1 cellular context compared by ENCODE assay signal in the genomic region with DNA sequence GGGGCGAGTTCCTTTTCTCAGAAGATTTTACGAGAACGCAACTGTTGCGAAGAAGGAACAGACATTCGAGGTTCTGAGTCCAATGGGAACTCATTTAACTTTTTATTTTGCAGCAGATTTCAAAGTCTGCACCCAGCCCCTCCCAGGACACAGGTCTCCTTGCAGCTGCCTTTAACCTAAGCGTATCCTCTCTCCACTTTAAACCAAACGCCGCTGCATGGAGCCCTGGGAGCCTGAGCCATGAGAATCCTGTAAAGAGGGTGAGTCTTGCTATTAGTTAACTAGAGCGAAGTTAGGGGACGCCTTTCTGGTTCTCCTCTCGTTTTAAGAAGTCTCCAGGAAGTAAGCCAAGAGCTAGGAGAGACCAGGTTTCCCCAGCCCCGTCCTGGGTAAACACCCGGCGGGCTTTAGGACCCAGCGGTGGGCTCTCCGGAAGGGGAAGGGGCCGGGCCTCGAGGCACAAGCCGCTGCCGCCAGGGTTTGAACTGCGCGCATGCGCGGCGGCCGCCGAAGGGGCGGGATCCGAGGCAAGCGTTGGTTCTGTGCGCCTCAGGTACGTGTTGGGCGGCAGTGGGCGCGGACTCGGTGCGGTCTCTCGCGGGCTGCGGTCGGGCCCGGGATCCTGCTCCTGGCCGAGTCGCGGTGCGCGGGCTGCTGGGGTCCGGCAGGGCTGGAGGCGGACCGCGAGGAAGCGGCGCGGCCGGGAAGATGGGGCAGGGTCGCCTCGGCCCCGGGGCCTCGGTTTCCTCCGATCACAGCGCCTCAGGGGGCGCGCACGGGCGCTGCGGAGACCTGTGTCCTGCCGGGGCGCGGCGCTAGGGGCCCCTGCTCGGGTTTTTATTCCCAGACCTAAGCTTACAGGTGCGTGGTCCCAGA.
TF ChIP-seq lines count a peak whose summit lies in the region.

A gene (plus strand): TSS at position 510 of the 876 bp plus-strand sequence. CDS start 7,188 bp downstream, outside the sequence.

TF ChIP-seq in HepG2, 621 proteins besides CTCF, POLR2A, EP300 and RAD21 (continued from another document and continues in another):
- TF ChIP-seq, protein P1, sequence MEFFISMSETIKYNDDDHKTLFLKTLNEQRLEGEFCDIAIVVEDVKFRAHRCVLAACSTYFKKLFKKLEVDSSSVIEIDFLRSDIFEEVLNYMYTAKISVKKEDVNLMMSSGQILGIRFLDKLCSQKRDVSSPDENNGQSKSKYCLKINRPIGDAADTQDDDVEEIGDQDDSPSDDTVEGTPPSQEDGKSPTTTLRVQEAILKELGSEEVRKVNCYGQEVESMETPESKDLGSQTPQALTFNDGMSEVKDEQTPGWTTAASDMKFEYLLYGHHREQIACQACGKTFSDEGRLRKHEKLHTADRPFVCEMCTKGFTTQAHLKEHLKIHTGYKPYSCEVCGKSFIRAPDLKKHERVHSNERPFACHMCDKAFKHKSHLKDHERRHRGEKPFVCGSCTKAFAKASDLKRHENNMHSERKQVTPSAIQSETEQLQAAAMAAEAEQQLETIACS (CRISPR knock-in tag; IDR thresholded peaks at IDR 0.05): peak; percentile 72; the same call in 1 of the 2 replicates
- TF ChIP-seq, protein P2, sequence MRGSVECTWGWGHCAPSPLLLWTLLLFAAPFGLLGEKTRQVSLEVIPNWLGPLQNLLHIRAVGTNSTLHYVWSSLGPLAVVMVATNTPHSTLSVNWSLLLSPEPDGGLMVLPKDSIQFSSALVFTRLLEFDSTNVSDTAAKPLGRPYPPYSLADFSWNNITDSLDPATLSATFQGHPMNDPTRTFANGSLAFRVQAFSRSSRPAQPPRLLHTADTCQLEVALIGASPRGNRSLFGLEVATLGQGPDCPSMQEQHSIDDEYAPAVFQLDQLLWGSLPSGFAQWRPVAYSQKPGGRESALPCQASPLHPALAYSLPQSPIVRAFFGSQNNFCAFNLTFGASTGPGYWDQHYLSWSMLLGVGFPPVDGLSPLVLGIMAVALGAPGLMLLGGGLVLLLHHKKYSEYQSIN (CRISPR knock-in tag; IDR thresholded peaks at IDR 0.05; ENCODE audit: borderline replicate concordance): no peak
- TF ChIP-seq, protein P3, sequence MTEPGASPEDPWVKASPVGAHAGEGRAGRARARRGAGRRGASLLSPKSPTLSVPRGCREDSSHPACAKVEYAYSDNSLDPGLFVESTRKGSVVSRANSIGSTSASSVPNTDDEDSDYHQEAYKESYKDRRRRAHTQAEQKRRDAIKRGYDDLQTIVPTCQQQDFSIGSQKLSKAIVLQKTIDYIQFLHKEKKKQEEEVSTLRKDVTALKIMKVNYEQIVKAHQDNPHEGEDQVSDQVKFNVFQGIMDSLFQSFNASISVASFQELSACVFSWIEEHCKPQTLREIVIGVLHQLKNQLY (CRISPR knock-in tag; IDR thresholded peaks at IDR 0.05): no peak
- peak; percentile 74; the same call in 1 of the 2 replicates for TF ChIP-seq NFKB2 (CRISPR knock-in tag; IDR thresholded peaks at IDR 0.05; ENCODE audit: borderline replicate concordance)
- TF ChIP-seq ARHGAP35 (CRISPR knock-in tag; IDR thresholded peaks at IDR 0.05; ENCODE audit: borderline replicate concordance): no peak; the same call in 1 of the 2 replicates
- TF ChIP-seq KDM2A (CRISPR knock-in tag; IDR thresholded peaks at IDR 0.05; ENCODE audit: borderline replicate concordance, low read depth): peak; percentile 33; the same call in 1 of the 2 replicates
- TF ChIP-seq, protein P4, sequence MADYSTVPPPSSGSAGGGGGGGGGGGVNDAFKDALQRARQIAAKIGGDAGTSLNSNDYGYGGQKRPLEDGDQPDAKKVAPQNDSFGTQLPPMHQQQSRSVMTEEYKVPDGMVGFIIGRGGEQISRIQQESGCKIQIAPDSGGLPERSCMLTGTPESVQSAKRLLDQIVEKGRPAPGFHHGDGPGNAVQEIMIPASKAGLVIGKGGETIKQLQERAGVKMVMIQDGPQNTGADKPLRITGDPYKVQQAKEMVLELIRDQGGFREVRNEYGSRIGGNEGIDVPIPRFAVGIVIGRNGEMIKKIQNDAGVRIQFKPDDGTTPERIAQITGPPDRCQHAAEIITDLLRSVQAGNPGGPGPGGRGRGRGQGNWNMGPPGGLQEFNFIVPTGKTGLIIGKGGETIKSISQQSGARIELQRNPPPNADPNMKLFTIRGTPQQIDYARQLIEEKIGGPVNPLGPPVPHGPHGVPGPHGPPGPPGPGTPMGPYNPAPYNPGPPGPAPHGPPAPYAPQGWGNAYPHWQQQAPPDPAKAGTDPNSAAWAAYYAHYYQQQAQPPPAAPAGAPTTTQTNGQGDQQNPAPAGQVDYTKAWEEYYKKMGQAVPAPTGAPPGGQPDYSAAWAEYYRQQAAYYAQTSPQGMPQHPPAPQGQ (CRISPR knock-in tag; IDR thresholded peaks at IDR 0.05; ENCODE audit: borderline replicate concordance): no peak
- TF ChIP-seq, protein P5, sequence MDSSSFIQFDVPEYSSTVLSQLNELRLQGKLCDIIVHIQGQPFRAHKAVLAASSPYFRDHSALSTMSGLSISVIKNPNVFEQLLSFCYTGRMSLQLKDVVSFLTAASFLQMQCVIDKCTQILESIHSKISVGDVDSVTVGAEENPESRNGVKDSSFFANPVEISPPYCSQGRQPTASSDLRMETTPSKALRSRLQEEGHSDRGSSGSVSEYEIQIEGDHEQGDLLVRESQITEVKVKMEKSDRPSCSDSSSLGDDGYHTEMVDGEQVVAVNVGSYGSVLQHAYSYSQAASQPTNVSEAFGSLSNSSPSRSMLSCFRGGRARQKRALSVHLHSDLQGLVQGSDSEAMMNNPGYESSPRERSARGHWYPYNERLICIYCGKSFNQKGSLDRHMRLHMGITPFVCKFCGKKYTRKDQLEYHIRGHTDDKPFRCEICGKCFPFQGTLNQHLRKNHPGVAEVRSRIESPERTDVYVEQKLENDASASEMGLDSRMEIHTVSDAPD (CRISPR knock-in tag; IDR thresholded peaks at IDR 0.05): 0 out of 2 replicates have a peak, but pooled peaks have one; percentile 34
- no peak for TF ChIP-seq ARNT (IDR thresholded peaks at IDR 0.05)
- TF ChIP-seq, protein P6, sequence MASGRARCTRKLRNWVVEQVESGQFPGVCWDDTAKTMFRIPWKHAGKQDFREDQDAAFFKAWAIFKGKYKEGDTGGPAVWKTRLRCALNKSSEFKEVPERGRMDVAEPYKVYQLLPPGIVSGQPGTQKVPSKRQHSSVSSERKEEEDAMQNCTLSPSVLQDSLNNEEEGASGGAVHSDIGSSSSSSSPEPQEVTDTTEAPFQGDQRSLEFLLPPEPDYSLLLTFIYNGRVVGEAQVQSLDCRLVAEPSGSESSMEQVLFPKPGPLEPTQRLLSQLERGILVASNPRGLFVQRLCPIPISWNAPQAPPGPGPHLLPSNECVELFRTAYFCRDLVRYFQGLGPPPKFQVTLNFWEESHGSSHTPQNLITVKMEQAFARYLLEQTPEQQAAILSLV (CRISPR knock-in tag; IDR thresholded peaks at IDR 0.05; ENCODE audit: borderline replicate concordance): peak; percentile 90; the same call in 1 of the 2 replicates
- peak; percentile 99 for TF ChIP-seq ZMYM4 (CRISPR knock-in tag; IDR thresholded peaks at IDR 0.05)
- TF ChIP-seq YEATS2 (CRISPR knock-in tag; IDR thresholded peaks at IDR 0.05; ENCODE audit: borderline replicate concordance): peak; percentile 80; the same call in 1 of the 2 replicates
- TF ChIP-seq, protein P7, sequence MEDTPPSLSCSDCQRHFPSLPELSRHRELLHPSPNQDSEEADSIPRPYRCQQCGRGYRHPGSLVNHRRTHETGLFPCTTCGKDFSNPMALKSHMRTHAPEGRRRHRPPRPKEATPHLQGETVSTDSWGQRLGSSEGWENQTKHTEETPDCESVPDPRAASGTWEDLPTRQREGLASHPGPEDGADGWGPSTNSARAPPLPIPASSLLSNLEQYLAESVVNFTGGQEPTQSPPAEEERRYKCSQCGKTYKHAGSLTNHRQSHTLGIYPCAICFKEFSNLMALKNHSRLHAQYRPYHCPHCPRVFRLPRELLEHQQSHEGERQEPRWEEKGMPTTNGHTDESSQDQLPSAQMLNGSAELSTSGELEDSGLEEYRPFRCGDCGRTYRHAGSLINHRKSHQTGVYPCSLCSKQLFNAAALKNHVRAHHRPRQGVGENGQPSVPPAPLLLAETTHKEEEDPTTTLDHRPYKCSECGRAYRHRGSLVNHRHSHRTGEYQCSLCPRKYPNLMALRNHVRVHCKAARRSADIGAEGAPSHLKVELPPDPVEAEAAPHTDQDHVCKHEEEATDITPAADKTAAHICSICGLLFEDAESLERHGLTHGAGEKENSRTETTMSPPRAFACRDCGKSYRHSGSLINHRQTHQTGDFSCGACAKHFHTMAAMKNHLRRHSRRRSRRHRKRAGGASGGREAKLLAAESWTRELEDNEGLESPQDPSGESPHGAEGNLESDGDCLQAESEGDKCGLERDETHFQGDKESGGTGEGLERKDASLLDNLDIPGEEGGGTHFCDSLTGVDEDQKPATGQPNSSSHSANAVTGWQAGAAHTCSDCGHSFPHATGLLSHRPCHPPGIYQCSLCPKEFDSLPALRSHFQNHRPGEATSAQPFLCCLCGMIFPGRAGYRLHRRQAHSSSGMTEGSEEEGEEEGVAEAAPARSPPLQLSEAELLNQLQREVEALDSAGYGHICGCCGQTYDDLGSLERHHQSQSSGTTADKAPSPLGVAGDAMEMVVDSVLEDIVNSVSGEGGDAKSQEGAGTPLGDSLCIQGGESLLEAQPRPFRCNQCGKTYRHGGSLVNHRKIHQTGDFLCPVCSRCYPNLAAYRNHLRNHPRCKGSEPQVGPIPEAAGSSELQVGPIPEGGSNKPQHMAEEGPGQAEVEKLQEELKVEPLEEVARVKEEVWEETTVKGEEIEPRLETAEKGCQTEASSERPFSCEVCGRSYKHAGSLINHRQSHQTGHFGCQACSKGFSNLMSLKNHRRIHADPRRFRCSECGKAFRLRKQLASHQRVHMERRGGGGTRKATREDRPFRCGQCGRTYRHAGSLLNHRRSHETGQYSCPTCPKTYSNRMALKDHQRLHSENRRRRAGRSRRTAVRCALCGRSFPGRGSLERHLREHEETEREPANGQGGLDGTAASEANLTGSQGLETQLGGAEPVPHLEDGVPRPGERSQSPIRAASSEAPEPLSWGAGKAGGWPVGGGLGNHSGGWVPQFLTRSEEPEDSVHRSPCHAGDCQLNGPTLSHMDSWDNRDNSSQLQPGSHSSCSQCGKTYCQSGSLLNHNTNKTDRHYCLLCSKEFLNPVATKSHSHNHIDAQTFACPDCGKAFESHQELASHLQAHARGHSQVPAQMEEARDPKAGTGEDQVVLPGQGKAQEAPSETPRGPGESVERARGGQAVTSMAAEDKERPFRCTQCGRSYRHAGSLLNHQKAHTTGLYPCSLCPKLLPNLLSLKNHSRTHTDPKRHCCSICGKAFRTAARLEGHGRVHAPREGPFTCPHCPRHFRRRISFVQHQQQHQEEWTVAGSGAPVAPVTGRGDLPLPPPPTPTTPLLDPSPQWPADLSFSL (CRISPR knock-in tag; IDR thresholded peaks at IDR 0.05): no peak
- TF ChIP-seq ZNF720 (CRISPR knock-in tag; IDR thresholded peaks at IDR 0.05): no peak
- 0 out of 2 replicates have a peak, but pooled peaks have one; percentile 28 for TF ChIP-seq ZNF260 (CRISPR knock-in tag; IDR thresholded peaks at IDR 0.05; ENCODE audit: borderline replicate concordance, low read depth)
- TF ChIP-seq, protein P8, sequence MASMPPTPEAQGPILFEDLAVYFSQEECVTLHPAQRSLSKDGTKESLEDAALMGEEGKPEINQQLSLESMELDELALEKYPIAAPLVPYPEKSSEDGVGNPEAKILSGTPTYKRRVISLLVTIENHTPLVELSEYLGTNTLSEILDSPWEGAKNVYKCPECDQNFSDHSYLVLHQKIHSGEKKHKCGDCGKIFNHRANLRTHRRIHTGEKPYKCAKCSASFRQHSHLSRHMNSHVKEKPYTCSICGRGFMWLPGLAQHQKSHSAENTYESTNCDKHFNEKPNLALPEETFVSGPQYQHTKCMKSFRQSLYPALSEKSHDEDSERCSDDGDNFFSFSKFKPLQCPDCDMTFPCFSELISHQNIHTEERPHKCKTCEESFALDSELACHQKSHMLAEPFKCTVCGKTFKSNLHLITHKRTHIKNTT (CRISPR knock-in tag; IDR thresholded peaks at IDR 0.05): 0 out of 2 replicates have a peak, but pooled peaks have one; percentile 19
- TF ChIP-seq HMGA1 (CRISPR knock-in tag; conservative IDR thresholded peaks at IDR 0.05): no peak
- no peak for TF ChIP-seq ZFAT (CRISPR knock-in tag; conservative IDR thresholded peaks at IDR 0.05)
- no peak for TF ChIP-seq EZH2 (conservative IDR thresholded peaks at IDR 0.05; ENCODE audit: low read depth, low read length)
- no peak for TF ChIP-seq ADNP (CRISPR knock-in tag; IDR thresholded peaks at IDR 0.05)
- peak; percentile 86 for TF ChIP-seq ASH2L (IDR thresholded peaks at IDR 0.05; ENCODE audit: insufficient read length, low read depth, low read length)
- TF ChIP-seq PAX8 (CRISPR knock-in tag; IDR thresholded peaks at IDR 0.05; ENCODE audit: borderline replicate concordance): 0 out of 2 replicates have a peak, but pooled peaks have one; percentile 47
- TF ChIP-seq ZNF121 (CRISPR knock-in tag; IDR thresholded peaks at IDR 0.05): peak; percentile 32; the same call in 1 of the 2 replicates
- TF ChIP-seq PCBP1 (IDR thresholded peaks at IDR 0.05; ENCODE audit: borderline replicate concordance, low read depth, low read length): no peak
- no peak for TF ChIP-seq MEF2D (CRISPR knock-in tag; IDR thresholded peaks at IDR 0.05)
- no peak for TF ChIP-seq ATF1 (CRISPR knock-in tag; IDR thresholded peaks at IDR 0.05)
- TF ChIP-seq SNAI1 (CRISPR knock-in tag; IDR thresholded peaks at IDR 0.05; ENCODE audit: borderline replicate concordance): 0 out of 2 replicates have a peak, but pooled peaks have one; percentile 31
- TF ChIP-seq SP4 (CRISPR knock-in tag; IDR thresholded peaks at IDR 0.05): peak; percentile 75; the same call in 1 of the 2 replicates
- TF ChIP-seq, protein P9, sequence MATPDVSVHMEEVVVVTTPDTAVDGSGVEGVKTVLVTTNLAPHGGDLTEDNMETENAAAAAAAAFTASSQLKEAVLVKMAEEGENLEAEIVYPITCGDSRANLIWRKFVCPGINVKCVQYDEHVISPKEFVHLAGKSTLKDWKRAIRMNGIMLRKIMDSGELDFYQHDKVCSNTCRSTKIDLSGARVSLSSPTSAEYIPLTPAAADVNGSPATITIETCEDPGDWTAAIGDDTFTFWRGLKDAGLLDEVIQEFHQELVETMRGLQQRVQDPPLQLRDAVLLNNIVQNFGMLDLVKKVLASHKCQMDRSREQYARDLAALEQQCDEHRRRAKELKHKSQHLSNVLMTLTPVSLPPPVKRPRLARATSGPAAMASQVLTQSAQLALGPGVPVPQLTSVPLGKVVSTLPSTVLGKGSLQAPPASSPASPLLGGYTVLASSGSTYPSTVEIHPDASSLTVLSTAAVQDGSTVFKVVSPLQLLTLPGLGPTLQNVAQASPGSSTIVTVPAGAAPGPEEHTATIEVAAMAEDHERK (CRISPR knock-in tag; IDR thresholded peaks at IDR 0.05; ENCODE audit: low read depth): peak; percentile 55; the same call in 1 of the 2 replicates
- 0 out of 2 replicates have a peak, but pooled peaks have one; percentile 54 for TF ChIP-seq ZNF552 (CRISPR knock-in tag; IDR thresholded peaks at IDR 0.05; ENCODE audit: borderline replicate concordance)
- no peak for TF ChIP-seq ZNF34 (CRISPR knock-in tag; IDR thresholded peaks at IDR 0.05; ENCODE audit: borderline replicate concordance)
- TF ChIP-seq, protein P10, sequence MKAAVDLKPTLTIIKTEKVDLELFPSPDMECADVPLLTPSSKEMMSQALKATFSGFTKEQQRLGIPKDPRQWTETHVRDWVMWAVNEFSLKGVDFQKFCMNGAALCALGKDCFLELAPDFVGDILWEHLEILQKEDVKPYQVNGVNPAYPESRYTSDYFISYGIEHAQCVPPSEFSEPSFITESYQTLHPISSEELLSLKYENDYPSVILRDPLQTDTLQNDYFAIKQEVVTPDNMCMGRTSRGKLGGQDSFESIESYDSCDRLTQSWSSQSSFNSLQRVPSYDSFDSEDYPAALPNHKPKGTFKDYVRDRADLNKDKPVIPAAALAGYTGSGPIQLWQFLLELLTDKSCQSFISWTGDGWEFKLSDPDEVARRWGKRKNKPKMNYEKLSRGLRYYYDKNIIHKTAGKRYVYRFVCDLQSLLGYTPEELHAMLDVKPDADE (CRISPR knock-in tag; IDR thresholded peaks at IDR 0.05): no peak; the same call in 1 of the 2 replicates
- peak; percentile 61; the same call in 1 of the 2 replicates for TF ChIP-seq ZNF501 (CRISPR knock-in tag; IDR thresholded peaks at IDR 0.05)
